Comparison of ENCODE assay signal across 7 cellular contexts in the genomic region with DNA sequence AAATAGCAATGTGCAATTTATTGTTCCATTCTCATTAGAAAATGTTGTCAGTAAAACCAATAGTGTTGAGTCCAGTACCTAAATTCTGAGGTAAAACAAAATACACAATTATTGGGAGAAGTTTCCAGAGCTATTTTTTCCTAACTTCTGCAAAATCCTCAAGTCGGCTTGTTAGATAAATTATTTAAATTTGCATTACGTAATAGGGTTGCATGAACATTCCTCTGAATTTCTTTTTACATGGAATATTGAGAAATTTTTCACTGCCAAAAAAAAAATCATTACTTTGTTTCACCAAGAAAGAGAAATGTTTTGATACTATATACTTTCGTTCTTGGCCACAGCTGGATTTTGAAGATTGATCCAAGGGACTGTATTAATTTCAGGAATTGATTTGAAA. TPM values are rescaled to one million over a fixed set of nuclear protein-coding genes. Genes with fewer than 3 reads are reported as not detected.
DNase-seq lines count a peak whose midpoint lies in the region; ATAC-seq and TF ChIP-seq lines count a peak whose summit lies in the region.

No MANE protein-coding gene starts in this region.

- H3K27ac ChIP-seq in HEK293 (ENCODE audit: extremely low read depth, low read depth, low read length): no peak overlapping the region
- H3K27ac ChIP-seq in VCaP: peak overlapping the region; percentile 90
- H3K27ac ChIP-seq in gastroesophageal sphincter: peak overlapping the region in 1 of 4 donors; percentile 89
- no peak overlapping the region for H3K27ac ChIP-seq in skin epidermis

- WGBS in gastroesophageal sphincter (ENCODE audit: low coverage in 1 of 2), 2 donors: 48 to 53% methylated on average over 3 of the region's 3 CpGs

- DNase-seq in GM03348 (ENCODE audit: low spot score): no peak
- no peak for DNase-seq in NCI-H226

- TF ChIP-seq POLR2A in gastroesophageal sphincter (IDR thresholded peaks at IDR 0.05): no peak

- H3K4me3 ChIP-seq in HEK293 (ENCODE audit: low read depth, low read length): peak overlapping the region; percentile 91
- H3K4me3 ChIP-seq in gastroesophageal sphincter: peak overlapping the region; percentile 69 to 99
- H3K4me3 ChIP-seq in skin epidermis: peak overlapping the region in 5 of 7 experiments; percentile 66 to 97 (median 83)

- no peak for TF ChIP-seq CTCF in HEK293 (tag by site-specific recombination; IDR thresholded peaks at IDR 0.05)
- no peak for TF ChIP-seq CTCF in VCaP (conservative IDR thresholded peaks at IDR 0.05)
- no peak for TF ChIP-seq CTCF in gastroesophageal sphincter (IDR thresholded peaks at IDR 0.05)

- POLR2A ChIA-PET in HEK293 (lab: Yijun Ruan, JAX): interaction anchor here (1.5 kb wide), 1 partner anchor 24 kb away, joined by 3 read pairs; no protein-coding TSS in a partner anchor

- H3K9me3 ChIP-seq in HEK293 (ENCODE audit: control insufficient read depth, insufficient read depth, low read depth, low read length) (no peaks in the 10 kb centered on the region; the same call in 1 of the 2 replicates), gastroesophageal sphincter (no peaks in the 10 kb centered on the region)

- peaks cover 41 to 48% of the 10 kb centered on the region in 2 experiments for H3K36me3 ChIP-seq in HEK293 (ENCODE audit: control insufficient read depth in 2 of 2, insufficient read depth in 1 of 2, low read length in 2 of 2)
- peaks cover 0 to 30% of the 10 kb centered on the region in 2 donors for H3K36me3 ChIP-seq in gastroesophageal sphincter

- H3K4me1 ChIP-seq in HEK293 (ENCODE audit: control insufficient read depth, insufficient read depth, low read length) (peaks cover 33% of the 10 kb centered on the region), gastroesophageal sphincter (peaks cover 7 to 58% (median 14%) of the 10 kb centered on the region in 3 donors)

- CTCF ChIA-PET in HEK293 (lab: Yijun Ruan, JAX): interaction anchor here (0.8 to 3.6 kb wide), 4 partner anchors 10 to 1664 kb away, joined by 3 to 11 read pairs (median 4); no protein-coding TSS in a partner anchor

- ATAC-seq in gastroesophageal sphincter (no peak), GM18498 (IDR thresholded peaks at IDR 0.05; ENCODE audit: unreplicated experiment) (no peak)

- no peaks in the 10 kb centered on the region for H3K27me3 ChIP-seq in gastroesophageal sphincter

- TF ChIP-seq EP300 in gastroesophageal sphincter (IDR thresholded peaks at IDR 0.05): no peak

TF ChIP-seq in HEK293, 187 proteins besides CTCF, POLR2A, EP300 and RAD21:
- TF ChIP-seq, protein P1, sequence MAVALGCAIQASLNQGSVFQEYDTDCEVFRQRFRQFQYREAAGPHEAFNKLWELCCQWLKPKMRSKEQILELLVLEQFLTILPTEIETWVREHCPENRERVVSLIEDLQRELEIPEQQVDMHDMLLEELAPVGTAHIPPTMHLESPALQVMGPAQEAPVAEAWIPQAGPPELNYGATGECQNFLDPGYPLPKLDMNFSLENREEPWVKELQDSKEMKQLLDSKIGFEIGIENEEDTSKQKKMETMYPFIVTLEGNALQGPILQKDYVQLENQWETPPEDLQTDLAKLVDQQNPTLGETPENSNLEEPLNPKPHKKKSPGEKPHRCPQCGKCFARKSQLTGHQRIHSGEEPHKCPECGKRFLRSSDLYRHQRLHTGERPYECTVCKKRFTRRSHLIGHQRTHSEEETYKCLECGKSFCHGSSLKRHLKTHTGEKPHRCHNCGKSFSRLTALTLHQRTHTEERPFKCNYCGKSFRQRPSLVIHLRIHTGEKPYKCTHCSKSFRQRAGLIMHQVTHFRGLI (tag by site-specific recombination; IDR thresholded peaks at IDR 0.05): 0 out of 2 replicates have a peak, but pooled peaks have one; percentile 11
- no peak for TF ChIP-seq ZNF623 (tag by site-specific recombination; IDR thresholded peaks at IDR 0.05)

RNA-seq across cellular contexts. Expression of gene ZNF507, which starts 1.5 kb away (rescaled TPM):
- total RNA-seq in gastroesophageal sphincter: 10 to 100 TPM; 13.9 to 28.8 (median 22.3) TPM

RNA-seq across cellular contexts. Expression of gene DPY19L3, which starts 58.7 kb away (rescaled TPM):
- total RNA-seq in gastroesophageal sphincter: 10 to 100 TPM; 12.9 to 34.1 (median 18.5) TPM
